Comparison of ENCODE assay signal across 22 cellular contexts in the genomic region with DNA sequence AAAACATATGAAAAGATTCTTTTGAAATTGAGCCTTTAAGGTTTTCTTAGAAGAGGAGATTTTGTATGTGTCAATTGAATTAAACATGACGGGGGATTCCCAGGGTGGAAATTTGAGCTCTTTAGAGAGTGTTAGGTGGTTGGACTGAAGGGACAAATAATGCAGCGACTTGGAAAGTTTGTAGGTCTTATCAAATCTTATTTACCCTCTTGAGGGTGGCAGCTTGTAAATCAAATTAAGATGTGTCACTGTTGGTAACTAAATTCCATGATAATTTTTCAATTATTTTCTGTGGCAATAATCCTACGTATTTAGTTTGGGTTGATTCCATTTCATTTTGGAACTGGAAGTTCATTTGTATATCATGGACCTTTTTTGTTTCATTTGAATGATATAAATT. TPM values are rescaled to one million over a fixed set of nuclear protein-coding genes. Genes with fewer than 3 reads are reported as not detected.
"Had no signal": no experiment of that assay in that cellular context is flagged by ENCODE, and none has a peak within 500 bp of the region (broad histone marks: within the 10 kb centered on the region; RNA-seq: fewer than 3 reads in every experiment).

No MANE protein-coding gene starts in this region.

- H3K27ac ChIP-seq: KMS-11, SJSA1, SK-N-MC had no signal

- H3K27me3 ChIP-seq: SJSA1 had no signal

- H3K4me3 Mint-ChIP-seq: IgD-negative memory B cell, T-cell had no signal

- H3K4me1 Mint-ChIP-seq: IgD-negative memory B cell, T-cell had no signal

- H3K27ac Mint-ChIP-seq: IgD-negative memory B cell, T-cell had no signal

- H3K36me3 ChIP-seq: SJSA1 had no signal

- H3K9me3 ChIP-seq: SJSA1 had no signal

- DNase-seq: Kasumi-1, MM.1S, NCI-H1092 treated with DMSO at 0.1 percent for 48 hours, NCI-H1436, NCI-H187, NCI-H2029, NCI-H2081 treated with DMSO at 0.1 percent for 48 hours, NCI-H2171, NCI-H226, NCI-H446, NCI-H510A, NCI-H524 treated with DMSO at 0.1 percent for 48 hours, Right ventricle myocardium superior, RPMI8226, SIG-M5, SW 1271, T-cell had no signal

- H3K9ac ChIP-seq: KMS-11 had no signal

- H3K36me3 Mint-ChIP-seq: IgD-negative memory B cell, T-cell had no signal

- H3K27me3 Mint-ChIP-seq: IgD-negative memory B cell, T-cell had no signal

- H3K4me3 ChIP-seq: K562, SJSA1, SK-N-MC had no signal

- H3K4me2 ChIP-seq: KMS-11 had no signal

RNA-seq across cellular contexts. Expression of a gene that starts 33.7 kb away (rescaled TPM):
- total RNA-seq: K562 had no signal
